36 cellular contexts compared by ENCODE assay signal in genomic region chr1:223535261-223535778, GRCh38.
"Had no signal": no experiment of that assay in that cellular context is flagged by ENCODE, and none has a peak within 500 bp of the region (broad histone marks: within the 10 kb centered on the region; RNA-seq: fewer than 3 reads in every experiment).

No MANE protein-coding gene starts in this region.

- DNase-seq: activated CD4-positive, alpha-beta memory T cell treated with anti-CD3 and anti-CD28 coated beads, Interleukin-2, amount 10 ng/mL, durations not matched to agents 7 days and 5 days; activated CD4-positive, alpha-beta T cell treated with anti-CD3 and anti-CD28 coated beads for 1 hour; activated CD4-positive, alpha-beta T cell treated with anti-CD3 and anti-CD28 coated beads for 48 hours; activated CD4-positive, CD25-positive, alpha-beta regulatory T cell; activated CD8-positive, alpha-beta memory T cell treated with anti-CD3 and anti-CD28 coated beads for 24 hours; activated CD8-positive, alpha-beta memory T cell treated with anti-CD3 and anti-CD28 coated beads, Interleukin-2, amount 10 ng/mL, durations not matched to agents 7 days and 5 days; activated CD8-positive, alpha-beta memory T cell treated with anti-CD3 and anti-CD28 coated beads, Interleukin-2, amount 50 U/mL, for 48 hours; activated effector memory CD4-positive, alpha-beta T cell treated with Interleukin-2 at 50 U/mL for 16 hours; activated naive CD4-positive, alpha-beta T cell treated with anti-CD3 and anti-CD28 coated beads, Interleukin-2, amount 50 U/mL, for 16 hours; activated naive CD8-positive, alpha-beta T cell treated with anti-CD3 and anti-CD28 coated beads for 36 hours; activated T-cell treated with anti-CD3 and anti-CD28 coated beads, Interleukin-2, amount 50 U/mL, for 48 hours; amniotic stem cell; aorta; brain microvascular endothelial cell; central memory CD4-positive, alpha-beta T cell; Kasumi-1; KG1; MM.1S; MV-4-11; NCI-H1092; NCI-H146; NCI-H187; NCI-H2029 treated with DMSO at 0.1 percent for 48 hours; NCI-H2107; NCI-H2171 treated with DMSO at 0.1 percent for 48 hours; NCI-H2227 treated with DMSO at 0.1 percent for 48 hours; NCI-H524 treated with DMSO at 0.1 percent for 48 hours; PC-9; SIG-M5; SW 1271; T-helper 1 cell; T-helper 2 cell; T-helper 9 cell had no signal

- H3K36me3 ChIP-seq: brain microvascular endothelial cell had no signal

- H3K27ac ChIP-seq: brain microvascular endothelial cell, PC-9, RWPE1, VCaP had no signal

- H3K36me3 Mint-ChIP-seq: activated CD8-positive, alpha-beta memory T cell treated with anti-CD3 and anti-CD28 coated beads, Interleukin-2, amount 10 ng/mL, durations not matched to agents 7 days and 5 days; activated naive CD8-positive, alpha-beta T cell treated with anti-CD3 and anti-CD28 coated beads for 36 hours had no signal

- H2AFZ ChIP-seq: PC-9 had no signal

- H3K9me3 Mint-ChIP-seq: activated CD4-positive, alpha-beta memory T cell treated with anti-CD3 and anti-CD28 coated beads, Interleukin-2, amount 10 ng/mL, durations not matched to agents 7 days and 5 days; activated naive CD8-positive, alpha-beta T cell treated with anti-CD3 and anti-CD28 coated beads for 36 hours had no signal

- H3K4me2 ChIP-seq: PC-9 had no signal

- H3K4me1 Mint-ChIP-seq: activated CD4-positive, alpha-beta memory T cell treated with anti-CD3 and anti-CD28 coated beads, Interleukin-2, amount 10 ng/mL, durations not matched to agents 7 days and 5 days; activated CD8-positive, alpha-beta memory T cell treated with anti-CD3 and anti-CD28 coated beads, Interleukin-2, amount 10 ng/mL, durations not matched to agents 7 days and 5 days; activated naive CD8-positive, alpha-beta T cell treated with anti-CD3 and anti-CD28 coated beads for 36 hours had no signal

- ATAC-seq: activated CD8-positive, alpha-beta memory T cell treated with anti-CD3 and anti-CD28 coated beads, Interleukin-2, amount 10 ng/mL, durations not matched to agents 7 days and 5 days; Right ventricle myocardium inferior had no signal

- H3K27ac Mint-ChIP-seq: activated CD4-positive, alpha-beta memory T cell treated with anti-CD3 and anti-CD28 coated beads, Interleukin-2, amount 10 ng/mL, durations not matched to agents 7 days and 5 days; activated CD8-positive, alpha-beta memory T cell treated with anti-CD3 and anti-CD28 coated beads, Interleukin-2, amount 10 ng/mL, durations not matched to agents 7 days and 5 days; activated naive CD8-positive, alpha-beta T cell treated with anti-CD3 and anti-CD28 coated beads for 36 hours had no signal

- H3K27me3 ChIP-seq: brain microvascular endothelial cell had no signal

- H3K4me3 ChIP-seq: PC-9 had no signal

- H3K4me3 Mint-ChIP-seq: activated CD4-positive, alpha-beta memory T cell treated with anti-CD3 and anti-CD28 coated beads, Interleukin-2, amount 10 ng/mL, durations not matched to agents 7 days and 5 days; activated CD8-positive, alpha-beta memory T cell treated with anti-CD3 and anti-CD28 coated beads, Interleukin-2, amount 10 ng/mL, durations not matched to agents 7 days and 5 days; activated naive CD8-positive, alpha-beta T cell treated with anti-CD3 and anti-CD28 coated beads for 36 hours had no signal
